Comparison of ENCODE assay signal across 8 cellular contexts in the genomic region with DNA sequence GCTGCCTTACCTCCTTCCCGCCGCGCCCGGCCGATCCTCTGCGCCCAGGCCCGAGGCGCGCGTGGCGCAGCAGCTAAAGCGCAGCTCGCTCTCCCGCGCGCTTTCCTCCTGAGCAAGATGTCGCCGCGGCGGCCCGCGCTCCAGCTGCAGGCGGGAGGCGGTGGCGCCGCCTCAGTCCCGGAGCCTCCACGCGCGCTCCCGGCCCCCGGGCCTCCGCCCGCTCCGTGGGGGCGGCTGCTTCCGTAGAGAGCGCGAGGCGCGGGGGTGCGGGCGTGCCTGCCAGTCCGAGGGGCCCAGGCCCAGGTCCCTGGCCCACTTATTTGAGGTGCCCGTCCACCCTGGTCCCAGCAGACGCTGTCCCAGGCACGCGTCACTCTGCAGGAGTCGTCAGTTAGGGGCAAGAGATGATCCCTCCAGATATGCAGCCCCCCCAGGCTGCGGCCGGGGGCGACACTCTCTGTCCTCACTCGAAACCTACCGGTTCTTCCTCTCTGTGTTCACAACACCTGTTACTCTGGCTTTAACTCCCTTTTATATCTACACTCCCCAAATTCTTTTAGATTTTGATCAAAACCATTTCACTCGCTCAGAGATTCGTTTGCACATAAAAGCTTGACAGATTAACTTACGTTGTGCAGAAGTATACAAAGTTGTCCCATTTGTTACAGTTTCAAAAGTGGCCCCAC. TPM values are rescaled to one million over a fixed set of nuclear protein-coding genes. Genes with fewer than 3 reads are reported as not detected.
DNase-seq lines count a peak whose midpoint lies in the region; ATAC-seq and TF ChIP-seq lines count a peak whose summit lies in the region.

A gene with protein sequence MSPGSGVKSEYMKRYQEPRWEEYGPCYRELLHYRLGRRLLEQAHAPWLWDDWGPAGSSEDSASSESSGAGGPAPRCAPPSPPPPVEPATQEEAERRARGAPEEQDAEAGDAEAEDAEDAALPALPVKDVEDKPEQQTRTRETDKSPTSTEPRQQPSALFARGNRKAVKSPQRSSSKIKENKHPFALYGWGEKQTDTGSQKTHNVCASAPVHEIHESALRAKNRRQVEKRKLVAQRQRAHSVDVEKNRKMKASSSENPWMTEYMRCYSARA (minus strand): TSS at position 146 of the 686 bp plus-strand sequence. CDS start 582 bp downstream, outside the sequence.

- H3K27me3 Mint-ChIP-seq in T-helper 17 cell = peaks cover 11% of the 10 kb centered on the region
- H3K27me3 Mint-ChIP-seq in brain = peaks cover 9% of the 10 kb centered on the region

- peaks cover 6% of the 10 kb centered on the region for H3K36me3 Mint-ChIP-seq in T-helper 17 cell (ENCODE audit: low read depth)
- H3K36me3 Mint-ChIP-seq in brain = peaks cover 24% of the 10 kb centered on the region

- H3K4me1 ChIP-seq in HUES64 (ENCODE audit: insufficient read depth, low read length) (peaks cover 7% of the 10 kb centered on the region; the same call in 1 of the 2 replicates), iPS-18a (ENCODE audit: control insufficient read depth, low read depth, low read length) (peaks cover 3% of the 10 kb centered on the region), skeletal muscle satellite cell (ENCODE audit: control insufficient read depth, insufficient read depth, low read length) (peaks cover 10% of the 10 kb centered on the region)

- H3K9me3 ChIP-seq in HUES64 (ENCODE audit: insufficient read depth, low read depth, low read length) (no peaks in the 10 kb centered on the region), T-helper 17 cell (ENCODE audit: control insufficient read depth, low read length, poor library complexity, severe bottlenecking) (no peaks in the 10 kb centered on the region), iPS-18a (ENCODE audit: control insufficient read depth, low read depth, low read length) (no peaks in the 10 kb centered on the region), skeletal muscle satellite cell (replicated peaks; ENCODE audit: low read length) (no peaks in the 10 kb centered on the region)

- H3K4me3 Mint-ChIP-seq in T-helper 17 cell (peak within 1 kb of the TSS; percentile 97), brain (peak within 1 kb of the TSS; percentile 90 to 99 (median 94))

- peaks cover 0 to 24% (median 4%) of the 10 kb centered on the region in 5 experiments for H3K9me3 Mint-ChIP-seq in brain

- peak within 1 kb of the TSS; percentile 96 for H3K4me2 ChIP-seq in skeletal muscle satellite cell (ENCODE audit: low read length)

- peak within 1 kb of the TSS; percentile 98 for H3K27ac Mint-ChIP-seq in T-helper 17 cell
- H3K27ac Mint-ChIP-seq in brain = peak within 1 kb of the TSS; percentile 93 to 99 (median 99)

- peak within 1 kb of the TSS; percentile 69 for H3K4me3 ChIP-seq in HUES64 (ENCODE audit: low read length)
- peak within 1 kb of the TSS; percentile 86 for H3K4me3 ChIP-seq in iPS-18a (ENCODE audit: low read length)
- peak within 1 kb of the TSS; percentile 97 for H3K4me3 ChIP-seq in skeletal muscle satellite cell (ENCODE audit: low read length)

- H3K4me1 Mint-ChIP-seq in T-helper 17 cell (peaks cover 42% of the 10 kb centered on the region), brain (peaks cover 53% of the 10 kb centered on the region)

- TF ChIP-seq CTCF in brain (conservative IDR thresholded peaks at IDR 0.05) = no peak

- 1% methylated on average over 57 of the region's 57 CpGs for WGBS in HUES64

- ATAC-seq in GM21526 (IDR thresholded peaks at IDR 0.05; ENCODE audit: low FRiP score, unreplicated experiment) (peak; percentile 40), T-helper 17 cell (peak; percentile 55)

- H3K27ac ChIP-seq in HUES64 (ENCODE audit: low read depth, low read length) (peak within 1 kb of the TSS; percentile 74; the same call in 1 of the 2 replicates), iPS-18a (ENCODE audit: low read length) (no peak within 1 kb of the TSS)

- DNase-seq in ELF-1 (ENCODE audit: low read depth, low spot score) (peak; percentile 82), T-helper 17 cell (peak in 2 of 3 donors; percentile 50 to 59), OCI-M2 (lab: John Stamatoyannopoulos, UW; ENCODE audit: unreplicated experiment) (no peak)

- H3K27me3 ChIP-seq in HUES64 (ENCODE audit: insufficient read depth, low read length) = peaks cover 32% of the 10 kb centered on the region
- H3K27me3 ChIP-seq in iPS-18a (ENCODE audit: control insufficient read depth, insufficient read depth, low read length) = peaks cover 27% of the 10 kb centered on the region
- H3K27me3 ChIP-seq in skeletal muscle satellite cell (ENCODE audit: control insufficient read depth, insufficient read depth, low read length) = peaks cover 14% of the 10 kb centered on the region

- H3K36me3 ChIP-seq in HUES64 (ENCODE audit: insufficient read depth, low read length) = no peaks in the 10 kb centered on the region
- H3K36me3 ChIP-seq in iPS-18a (ENCODE audit: control insufficient read depth, low read depth, low read length) = peaks cover 2% of the 10 kb centered on the region
- H3K36me3 ChIP-seq in skeletal muscle satellite cell (ENCODE audit: insufficient read depth, low read length) = no peaks in the 10 kb centered on the region

- peak within 1 kb of the TSS; percentile 80 for H3K9ac ChIP-seq in HUES64 (ENCODE audit: low read depth, low read length)
- peak within 1 kb of the TSS; percentile 50 for H3K9ac ChIP-seq in iPS-18a (ENCODE audit: low read length)
- peak within 1 kb of the TSS; percentile 79 for H3K9ac ChIP-seq in skeletal muscle satellite cell (ENCODE audit: low read depth, low read length)

RNA-seq across cellular contexts. Expression of the gene that starts here (rescaled TPM):
- polyA plus RNA-seq in HUES64 (2013, experiment 1 of 2) = 4.9 TPM
- polyA plus RNA-seq in HUES64 (2013, experiment 2 of 2) = 5.8 TPM
- 10 to 100 TPM; 29.0 to 33.1 TPM for total RNA-seq in T-helper 17 cell
- polyA plus RNA-seq in brain (ENCODE audit: insufficient read depth, low read depth, low replicate concordance) = 10.4 TPM
- total RNA-seq in skeletal muscle satellite cell (2012; rRNA removed) = 4.3 and 7.6 TPM in 2 replicates
